34 cellular contexts compared by ENCODE assay signal in genomic region chr10:16822726-16823360, GRCh38.
"Had no signal": no experiment of that assay in that cellular context is flagged by ENCODE, and none has a peak within 500 bp of the region (broad histone marks: within the 10 kb centered on the region; RNA-seq: fewer than 3 reads in every experiment).

No MANE protein-coding gene starts in this region.

- ATAC-seq: activated CD4-positive, CD25-positive, alpha-beta regulatory T cell treated with anti-CD3 and anti-CD28 coated beads, Interleukin-2, amount 50 U/mL, for 24 hours; activated CD8-positive, alpha-beta memory T cell treated with anti-CD3 and anti-CD28 coated beads, Interleukin-2, amount 10 ng/mL, durations not matched to agents 7 days and 5 days; activated CD8-positive, alpha-beta T cell treated with anti-CD3 and anti-CD28 coated beads, Interleukin-2, amount 10 ng/mL, durations not matched to agents 7 days and 5 days; gastroesophageal sphincter; heart right ventricle; T-helper 17 cell had no signal

- H3K27me3 ChIP-seq: ascending aorta, breast epithelium, colonic mucosa, esophagus muscularis mucosa, gastroesophageal sphincter, heart right ventricle had no signal

- H3K27me3 Mint-ChIP-seq: activated B cell treated with CpG ODN at 0.5 μM for 24 hours; activated CD4-positive, alpha-beta memory T cell treated with anti-CD3 and anti-CD28 coated beads for 36 hours; activated CD8-positive, alpha-beta memory T cell treated with anti-CD3 and anti-CD28 coated beads, Interleukin-2, amount 10 ng/mL, durations not matched to agents 7 days and 5 days; activated naive CD4-positive, alpha-beta T cell treated with anti-CD3 and anti-CD28 coated beads, Interleukin-2, amount 50 U/mL, for 24 hours; T-helper 17 cell had no signal

- H3K27ac Mint-ChIP-seq: activated B cell treated with CpG ODN at 0.5 μM for 24 hours; activated CD4-positive, alpha-beta memory T cell treated with anti-CD3 and anti-CD28 coated beads for 36 hours; activated CD8-positive, alpha-beta memory T cell treated with anti-CD3 and anti-CD28 coated beads, Interleukin-2, amount 10 ng/mL, durations not matched to agents 7 days and 5 days; activated CD8-positive, alpha-beta T cell treated with anti-CD3 and anti-CD28 coated beads, Interleukin-2, amount 10 ng/mL, durations not matched to agents 7 days and 5 days; activated naive CD4-positive, alpha-beta T cell treated with anti-CD3 and anti-CD28 coated beads for 36 hours; activated naive CD4-positive, alpha-beta T cell treated with anti-CD3 and anti-CD28 coated beads, Interleukin-2, amount 50 U/mL, for 24 hours; activated naive CD8-positive, alpha-beta T cell treated with anti-CD3 and anti-CD28 coated beads, Interleukin-2, amount 10 ng/mL, durations not matched to agents 7 days and 5 days; activated T-helper 1 cell treated with anti-CD3 and anti-CD28 coated beads, Interleukin-12 subunit alpha, Interleukin-12 subunit beta, Interleukin-2, Interleukin-4 antibody, amounts not matched to agents 30 ng/mL and 10 ng/mL and 1 ng/mL, durations not matched to agents 14 hours and 24 hours and 36 hours; activated T-helper 2 cell treated with anti-CD3 and anti-CD28 coated beads, Interferon-gamma antibody, Interleukin-2, Interleukin-4, amounts not matched to agents 10 μg/mL and 5 μg/mL and 100 μg/mL, durations not matched to agents 14 hours and 24 hours and 36 hours; brain; T-helper 17 cell; T-helper 2 cell treated with Interferon-gamma antibody and Interleukin-4, amounts not matched to agents 5 μg/mL and 100 μg/mL, for 36 hours had no signal

- H3K9me3 ChIP-seq: colonic mucosa had no signal

- H3K4me1 ChIP-seq: ascending aorta, breast epithelium, colonic mucosa had no signal

- H3K27ac ChIP-seq: ascending aorta, breast epithelium, cardiac muscle cell, colonic mucosa, esophagus muscularis mucosa, gastroesophageal sphincter, heart right ventricle, WERI-Rb-1 had no signal

- DNase-seq: activated B cell treated with CpG ODN at 0.5 μM for 24 hours; activated CD4-positive, alpha-beta memory T cell treated with anti-CD3 and anti-CD28 coated beads for 36 hours; activated CD4-positive, alpha-beta T cell treated with anti-CD3 and anti-CD28 coated beads for 48 hours; activated CD4-positive, alpha-beta T cell treated with anti-CD3 and anti-CD28 coated beads, Interleukin-2, amount 50 U/mL, for 1 hour; activated CD8-positive, alpha-beta memory T cell treated with anti-CD3 and anti-CD28 coated beads, Interleukin-2, amount 10 ng/mL, durations not matched to agents 7 days and 5 days; activated CD8-positive, alpha-beta memory T cell treated with anti-CD3 and anti-CD28 coated beads, Interleukin-2, amount 50 U/mL, for 4 hours; activated CD8-positive, alpha-beta T cell treated with anti-CD3 and anti-CD28 coated beads, Interleukin-2, amount 10 ng/mL, durations not matched to agents 7 days and 5 days; activated effector memory CD4-positive, alpha-beta T cell treated with anti-CD3 and anti-CD28 coated beads, Interleukin-2, amount 50 U/mL, for 16 hours; activated naive CD4-positive, alpha-beta T cell treated with anti-CD3 and anti-CD28 coated beads for 36 hours; activated naive CD8-positive, alpha-beta T cell treated with anti-CD3 and anti-CD28 coated beads, Interleukin-2, amount 10 ng/mL, durations not matched to agents 7 days and 5 days; activated T-cell treated with anti-CD3 and anti-CD28 coated beads, Interleukin-2, amount 50 U/mL, for 1 hour; activated T-cell treated with anti-CD3 and anti-CD28 coated beads, Interleukin-2, amount 50 U/mL, for 48 hours; central memory CD4-positive, alpha-beta T cell; cerebellar nuclear complex; colonic mucosa; effector CD8-positive, alpha-beta T cell; erythroblast; foreskin melanocyte; heart right ventricle; T-helper 1 cell; T-helper 17 cell; T1000; WERI-Rb-1 had no signal

- H3K4me3 Mint-ChIP-seq: activated B cell treated with CpG ODN at 0.5 μM for 24 hours; activated CD4-positive, alpha-beta memory T cell treated with anti-CD3 and anti-CD28 coated beads for 36 hours; activated CD8-positive, alpha-beta memory T cell treated with anti-CD3 and anti-CD28 coated beads, Interleukin-2, amount 10 ng/mL, durations not matched to agents 7 days and 5 days; activated CD8-positive, alpha-beta T cell treated with anti-CD3 and anti-CD28 coated beads, Interleukin-2, amount 10 ng/mL, durations not matched to agents 7 days and 5 days; activated naive CD4-positive, alpha-beta T cell treated with anti-CD3 and anti-CD28 coated beads for 36 hours; activated naive CD4-positive, alpha-beta T cell treated with anti-CD3 and anti-CD28 coated beads, Interleukin-2, amount 50 U/mL, for 24 hours; activated naive CD8-positive, alpha-beta T cell treated with anti-CD3 and anti-CD28 coated beads, Interleukin-2, amount 10 ng/mL, durations not matched to agents 7 days and 5 days; activated T-helper 1 cell treated with anti-CD3 and anti-CD28 coated beads, Interleukin-12 subunit alpha, Interleukin-12 subunit beta, Interleukin-2, Interleukin-4 antibody, amounts not matched to agents 30 ng/mL and 10 ng/mL and 1 ng/mL, durations not matched to agents 14 hours and 24 hours and 36 hours; brain; T-helper 17 cell; T-helper 2 cell treated with Interferon-gamma antibody and Interleukin-4, amounts not matched to agents 5 μg/mL and 100 μg/mL, for 36 hours had no signal

- H3K36me3 ChIP-seq: ascending aorta, breast epithelium, cardiac muscle cell, colonic mucosa, esophagus muscularis mucosa, gastroesophageal sphincter, heart right ventricle, WERI-Rb-1 had no signal

- H3K4me3 ChIP-seq: ascending aorta, breast epithelium, cardiac muscle cell, colonic mucosa, esophagus muscularis mucosa, gastroesophageal sphincter, heart right ventricle had no signal
